9 cellular contexts compared by ENCODE assay signal in the genomic region with DNA sequence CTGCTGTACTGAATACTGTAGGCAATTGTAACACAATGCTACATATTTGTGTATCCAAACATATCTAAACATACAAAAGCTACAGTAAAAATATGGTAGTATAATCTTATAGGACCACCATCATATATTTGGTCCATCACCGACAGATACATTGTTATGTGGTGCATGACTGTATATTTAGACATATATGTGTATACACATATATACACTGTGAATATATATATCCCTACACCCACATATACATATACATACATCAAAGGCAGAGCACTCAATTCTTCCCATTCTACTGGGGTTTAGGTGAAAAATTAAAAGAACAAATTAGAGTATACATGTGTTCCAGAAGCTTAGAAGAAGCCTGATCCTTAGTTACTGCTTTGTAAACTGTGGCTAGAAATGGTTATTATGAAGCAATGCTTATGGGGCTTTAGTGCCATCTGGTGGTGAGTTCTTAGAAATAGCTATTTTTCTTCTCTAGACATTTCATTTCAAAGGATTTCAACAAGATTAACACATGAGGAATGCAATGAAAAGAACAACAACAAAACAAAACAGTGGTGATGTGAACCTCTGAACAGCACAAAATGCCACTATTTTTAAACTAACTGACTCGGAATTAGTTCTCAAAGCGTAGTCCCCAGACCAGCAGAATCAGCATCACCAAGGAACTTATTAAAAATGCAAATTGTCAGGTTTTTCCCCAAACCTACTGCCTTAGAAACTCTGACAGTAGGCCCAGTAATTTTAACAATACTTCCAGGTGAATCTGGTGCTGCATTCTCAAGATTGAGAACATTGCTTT. TPM values are rescaled to one million over a fixed set of nuclear protein-coding genes. Genes with fewer than 3 reads are reported as not detected.
DNase-seq lines count a peak whose midpoint lies in the region; ATAC-seq, FAIRE-seq and TF ChIP-seq lines count a peak whose summit lies in the region.
"Had no signal": no experiment of that assay in that cellular context is flagged by ENCODE, and none has a peak within 500 bp of the region (broad histone marks: within the 10 kb centered on the region; RNA-seq: fewer than 3 reads in every experiment).

No MANE protein-coding gene starts in this region.

- H3K36me3 ChIP-seq in uterus (no peaks in the 10 kb centered on the region), suprapubic skin (no peaks in the 10 kb centered on the region)

- DNase-seq in DMS53 (lab: John Stamatoyannopoulos, UW) (peak; percentile 70), NCI-H1417 (lab: John Stamatoyannopoulos, UW) (peak; percentile 9 to 75 (median 27)), uterus (no peak), suprapubic skin (ENCODE audit: low spot score in 2 of 2) (no peak), activated gamma-delta T cell treated with Interleukin-2 at 50 U/mL for 16 hours (no peak)
- peak; percentile 34 for DNase-seq in activated CD8-positive, alpha-beta T cell treated with anti-CD3 and anti-CD28 coated beads, Interleukin-2, amount 10 ng/mL, durations not matched to agents 7 days and 5 days

- intact Hi-C loops in uterus (cut with DNase I; ENCODE audit: low total_unique reads): no loop called here

- FAIRE-seq in islet of Langerhans (lab: Jason Lieb, UNC): peak; percentile 93

- TF ChIP-seq CTCF in uterus (IDR thresholded peaks at IDR 0.05) (peak; percentile 29 to 52 (median 39)), suprapubic skin (IDR thresholded peaks at IDR 0.05) (peak in 1 of 2 donors; percentile 43)

- H3K4me1 Mint-ChIP-seq in activated CD8-positive, alpha-beta T cell treated with anti-CD3 and anti-CD28 coated beads, Interleukin-2, amount 10 ng/mL, durations not matched to agents 7 days and 5 days (ENCODE audit: low read depth): no peaks in the 10 kb centered on the region

- TF ChIP-seq EP300 in suprapubic skin (IDR thresholded peaks at IDR 0.05): no peak

- H3K9me3 ChIP-seq in uterus (no peaks in the 10 kb centered on the region), suprapubic skin (no peaks in the 10 kb centered on the region)

- H3K4me1 ChIP-seq in uterus (peaks cover 0 to 3% of the 10 kb centered on the region in 2 donors), suprapubic skin (peaks cover 4% of the 10 kb centered on the region)

- H3K27ac ChIP-seq in uterus: no peak overlapping the region
- H3K27ac ChIP-seq in suprapubic skin: no peak overlapping the region

- peak; percentile 51 for ATAC-seq in GM21423 (IDR thresholded peaks at IDR 0.05; ENCODE audit: unreplicated experiment)
- no peak for ATAC-seq in activated CD8-positive, alpha-beta T cell treated with anti-CD3 and anti-CD28 coated beads, Interleukin-2, amount 10 ng/mL, durations not matched to agents 7 days and 5 days

- H3K36me3 Mint-ChIP-seq in activated CD8-positive, alpha-beta T cell treated with anti-CD3 and anti-CD28 coated beads, Interleukin-2, amount 10 ng/mL, durations not matched to agents 7 days and 5 days (ENCODE audit: low read depth): no peaks in the 10 kb centered on the region

- WGBS in suprapubic skin: 37% methylated on average over 3 of the region's 3 CpGs

- CTCF ChIA-PET in activated CD8-positive, alpha-beta T cell treated with anti-CD3 and anti-CD28 coated beads, Interleukin-2, amount 10 ng/mL, durations not matched to agents 7 days and 5 days (lab: Charles Lee): interaction anchor here (0.6 to 4.6 kb wide), 16 partner anchors 12 to 221 kb away, joined by 3 to 24 read pairs (median 4); no protein-coding TSS in a partner anchor

- H3K27ac Mint-ChIP-seq in activated CD8-positive, alpha-beta T cell treated with anti-CD3 and anti-CD28 coated beads, Interleukin-2, amount 10 ng/mL, durations not matched to agents 7 days and 5 days: no peak overlapping the region

- POLR2A ChIA-PET in activated CD8-positive, alpha-beta T cell treated with anti-CD3 and anti-CD28 coated beads, Interleukin-2, amount 10 ng/mL, durations not matched to agents 7 days and 5 days (lab: Charles Lee): no interaction called here

- H3K4me3 ChIP-seq in uterus (no peak overlapping the region), suprapubic skin (no peak overlapping the region)

- H3K27me3 ChIP-seq in uterus: no peaks in the 10 kb centered on the region
- H3K27me3 ChIP-seq in suprapubic skin: no peaks in the 10 kb centered on the region

- H3K27me3 Mint-ChIP-seq in activated CD8-positive, alpha-beta T cell treated with anti-CD3 and anti-CD28 coated beads, Interleukin-2, amount 10 ng/mL, durations not matched to agents 7 days and 5 days (ENCODE audit: low read depth): peaks cover 12% of the 10 kb centered on the region

- no peaks in the 10 kb centered on the region for H3K9me3 Mint-ChIP-seq in activated CD8-positive, alpha-beta T cell treated with anti-CD3 and anti-CD28 coated beads, Interleukin-2, amount 10 ng/mL, durations not matched to agents 7 days and 5 days (ENCODE audit: insufficient read depth)

- TF ChIP-seq POLR2A in uterus (IDR thresholded peaks at IDR 0.05) (no peak), suprapubic skin (IDR thresholded peaks at IDR 0.05) (no peak)

- H3K4me3 Mint-ChIP-seq in activated CD8-positive, alpha-beta T cell treated with anti-CD3 and anti-CD28 coated beads, Interleukin-2, amount 10 ng/mL, durations not matched to agents 7 days and 5 days: no peak overlapping the region

RNA-seq across cellular contexts. Expression of gene PKHD1, which starts 38.0 kb away (rescaled TPM):
- not detected for total RNA-seq in activated CD8-positive, alpha-beta T cell treated with anti-CD3 and anti-CD28 coated beads, Interleukin-2, amount 10 ng/mL, durations not matched to agents 7 days and 5 days
- total RNA-seq in uterus (under 1 TPM in 3 of 4 donors, not detected in 1; 0.09 to 0.83 (median 0.29) TPM), suprapubic skin (under 1 TPM; 0.11 to 0.68 (median 0.42) TPM)
- total RNA-seq: activated CD8-positive, alpha-beta memory T cell treated with anti-CD3 and anti-CD28 coated beads for 36 hours had no signal

Comparison
In these comparisons a context has a peak if more than half of its experiments do, and no peak if none do; other contexts are left out.
1. DNase-seq: peak in DMS53 (single experiment), NCI-H1417 (3 of 3) and activated CD8-positive, alpha-beta T cell treated with anti-CD3 and anti-CD28 coated beads, Interleukin-2, amount 10 ng/mL, durations not matched to agents 7 days and 5 days (single experiment); none in uterus (0 of 2), suprapubic skin (0 of 2) and activated gamma-delta T cell treated with Interleukin-2 at 50 U/mL for 16 hours (single experiment).